9 cellular contexts compared by ENCODE assay signal in the genomic region with DNA sequence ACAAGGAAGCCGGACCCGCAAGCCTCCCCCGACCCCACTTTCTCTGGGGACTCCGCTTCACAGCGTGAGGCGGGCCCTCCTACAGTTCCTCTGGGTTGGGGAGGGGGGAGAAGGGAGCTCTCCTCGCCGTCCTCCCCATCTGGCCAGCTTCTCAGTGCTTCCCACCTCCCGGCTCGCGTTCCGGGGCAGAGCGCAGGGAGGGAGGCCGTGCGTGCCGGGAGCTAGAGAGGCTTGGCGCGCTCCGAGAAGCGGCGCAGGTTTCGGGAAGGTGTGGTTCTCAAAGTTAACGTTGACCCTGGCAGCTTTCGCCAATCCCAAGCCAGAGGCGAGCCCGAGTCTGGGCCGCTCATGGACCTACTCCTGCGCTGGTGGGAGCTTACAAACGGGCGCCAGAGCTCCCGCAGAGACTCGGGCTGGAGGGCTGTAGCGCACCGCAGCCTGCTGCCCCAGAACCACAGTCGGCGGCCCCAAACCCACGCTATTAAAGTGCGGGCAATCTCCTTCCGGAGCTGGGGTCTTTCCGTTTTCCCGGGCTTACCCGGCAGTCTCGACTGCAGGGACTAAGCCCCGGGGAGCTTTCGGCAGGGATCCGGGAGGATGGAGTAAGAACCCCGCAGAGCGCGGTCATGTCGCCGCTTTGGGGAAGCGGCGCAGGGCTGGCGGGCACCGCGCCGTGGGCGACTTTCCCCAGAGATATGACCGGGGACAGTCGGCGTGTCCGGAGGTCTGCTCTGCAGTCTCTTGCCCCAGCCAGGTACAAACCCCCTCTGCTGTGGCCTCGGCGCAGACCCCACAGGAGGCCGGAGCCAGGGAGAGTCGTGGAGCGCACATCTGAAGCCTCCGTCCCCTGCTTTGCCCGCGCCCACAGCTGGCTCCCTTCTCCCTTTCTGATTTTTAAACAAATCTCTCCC. TPM values are rescaled to one million over a fixed set of nuclear protein-coding genes. Genes with fewer than 3 reads are reported as not detected.
DNase-seq lines count a peak whose midpoint lies in the region; ATAC-seq, FAIRE-seq and TF ChIP-seq lines count a peak whose summit lies in the region.
"Had no signal": no experiment of that assay in that cellular context is flagged by ENCODE, and none has a peak within 500 bp of the region (broad histone marks: within the 10 kb centered on the region; RNA-seq: fewer than 3 reads in every experiment).

No MANE protein-coding gene starts in this region.

- H3K9me3 ChIP-seq in GM23248 (ENCODE audit: low read depth) (no peaks in the 10 kb centered on the region), small intestine (ENCODE audit: control insufficient read depth, low read depth) (no peaks in the 10 kb centered on the region)
- H3K9me3 ChIP-seq: pancreas had no signal

- H3K27ac ChIP-seq in GM23248 (peak overlapping the region; percentile 76), small intestine (ENCODE audit: low read depth in 1 of 2, low read length in 1 of 2) (peak overlapping the region; percentile 35 to 72)

- WGBS in GM23248 (ENCODE audit: low coverage in 1 of 2, low lambda C conversion rate in 2 of 2, missing lambda C conversion rate in 2 of 2), 2 experiments: 1 to 3% methylated on average over 69 to 70 of the region's 70 CpGs
- WGBS in small intestine, 3 donors: 2 to 8% (median 5%) methylated on average over 69 to 70 of the region's 70 CpGs

- FAIRE-seq in bronchial epithelial cell (lab: Jason Lieb, UNC): no peak
- FAIRE-seq in small intestine (lab: Jason Lieb, UNC): no peak
- FAIRE-seq: pancreas had no signal

- H3K4me1 Mint-ChIP-seq in activated CD8-positive, alpha-beta T cell treated with anti-CD3 and anti-CD28 coated beads, Interleukin-2, amount 10 ng/mL, durations not matched to agents 7 days and 5 days (ENCODE audit: low read depth): no peaks in the 10 kb centered on the region

- no peaks in the 10 kb centered on the region for H3K9me2 ChIP-seq in GM23248 (ENCODE audit: insufficient read depth)

- in situ Hi-C loops in GM23248 (cut with MboI): loop anchor here (25.0 kb wide), 1 partner anchor 1759 kb away; no protein-coding TSS in a partner anchor

- no peak for ATAC-seq in activated CD8-positive, alpha-beta T cell treated with anti-CD3 and anti-CD28 coated beads, Interleukin-2, amount 10 ng/mL, durations not matched to agents 7 days and 5 days

- CTCF ChIA-PET in activated CD8-positive, alpha-beta T cell treated with anti-CD3 and anti-CD28 coated beads, Interleukin-2, amount 10 ng/mL, durations not matched to agents 7 days and 5 days (lab: Charles Lee): no interaction called here

- H3K27ac Mint-ChIP-seq in activated CD8-positive, alpha-beta T cell treated with anti-CD3 and anti-CD28 coated beads, Interleukin-2, amount 10 ng/mL, durations not matched to agents 7 days and 5 days: no peak overlapping the region

- peaks cover 18% of the 10 kb centered on the region; the same call in 1 of the 2 replicates for H4K20me1 ChIP-seq in GM23248 (ENCODE audit: insufficient read depth)

- peaks cover 50% of the 10 kb centered on the region for H3F3A ChIP-seq in GM23248 (ENCODE audit: insufficient read depth)

- no peaks in the 10 kb centered on the region for H3K9me3 Mint-ChIP-seq in activated CD8-positive, alpha-beta T cell treated with anti-CD3 and anti-CD28 coated beads, Interleukin-2, amount 10 ng/mL, durations not matched to agents 7 days and 5 days (ENCODE audit: insufficient read depth)

- POLR2A ChIA-PET in activated CD8-positive, alpha-beta T cell treated with anti-CD3 and anti-CD28 coated beads, Interleukin-2, amount 10 ng/mL, durations not matched to agents 7 days and 5 days (lab: Charles Lee): no interaction called here

- no peaks in the 10 kb centered on the region for H3K36me3 Mint-ChIP-seq in activated CD8-positive, alpha-beta T cell treated with anti-CD3 and anti-CD28 coated beads, Interleukin-2, amount 10 ng/mL, durations not matched to agents 7 days and 5 days (ENCODE audit: low read depth)

- DNase-seq in GM23248: peak; percentile 56
- DNase-seq in bronchial epithelial cell (ENCODE audit: low read depth): no peak
- DNase-seq in kidney epithelial cell (ENCODE audit: low read depth): no peak
- no peak for DNase-seq in small intestine
- no peak for DNase-seq in activated CD8-positive, alpha-beta T cell treated with anti-CD3 and anti-CD28 coated beads, Interleukin-2, amount 10 ng/mL, durations not matched to agents 7 days and 5 days
- DNase-seq in T-helper 2 cell: no peak
- DNase-seq in activated CD4-positive, alpha-beta T cell treated with anti-CD3 and anti-CD28 coated beads for 4 hours: no peak
- DNase-seq in AG08395 (ENCODE audit: low spot score): no peak

- peaks cover 40% of the 10 kb centered on the region for H3K27me3 Mint-ChIP-seq in activated CD8-positive, alpha-beta T cell treated with anti-CD3 and anti-CD28 coated beads, Interleukin-2, amount 10 ng/mL, durations not matched to agents 7 days and 5 days (ENCODE audit: low read depth)

- peak overlapping the region; percentile 92 for H3K9ac ChIP-seq in GM23248

- H3K79me2 ChIP-seq in GM23248 (ENCODE audit: insufficient read depth): peaks cover 71% of the 10 kb centered on the region

- H3K4me2 ChIP-seq in GM23248 (ENCODE audit: unreplicated experiment): peak overlapping the region; percentile 90

- H3K27me3 ChIP-seq in GM23248 (replicated peaks; ENCODE audit: insufficient read depth): no peaks in the 10 kb centered on the region
- H3K27me3 ChIP-seq in bronchial epithelial cell (ENCODE audit: control insufficient read depth, insufficient read depth, low read length): no peaks in the 10 kb centered on the region
- peaks cover 35% of the 10 kb centered on the region for H3K27me3 ChIP-seq in kidney epithelial cell (ENCODE audit: control insufficient read depth, insufficient read depth, low read length)
- H3K27me3 ChIP-seq in small intestine (ENCODE audit: control insufficient read depth in 2 of 2, insufficient read depth in 2 of 2, low read length in 2 of 2): peaks cover 10% of the 10 kb centered on the region in 2 donors

- H2AFZ ChIP-seq in GM23248: peak overlapping the region; percentile 59

- no peak for TF ChIP-seq CTCF in bronchial epithelial cell (IDR thresholded peaks at IDR 0.05; ENCODE audit: insufficient read depth, low read length, severe bottlenecking)
- TF ChIP-seq CTCF in kidney epithelial cell (IDR thresholded peaks at IDR 0.05; ENCODE audit: insufficient read depth, low read length, poor library complexity, severe bottlenecking): no peak

- H3K4me3 Mint-ChIP-seq in activated CD8-positive, alpha-beta T cell treated with anti-CD3 and anti-CD28 coated beads, Interleukin-2, amount 10 ng/mL, durations not matched to agents 7 days and 5 days: no peak overlapping the region

- H3K4me3 ChIP-seq in GM23248: peak overlapping the region; percentile 98
- H3K4me3 ChIP-seq in bronchial epithelial cell (ENCODE audit: low read depth, low read length): peak overlapping the region; percentile 67
- H3K4me3 ChIP-seq in kidney epithelial cell (ENCODE audit: low read depth, low read length): peak overlapping the region; percentile 68
- H3K4me3 ChIP-seq in small intestine (ENCODE audit: low read depth in 1 of 2, low read length in 2 of 2): peak overlapping the region; percentile 12 to 30

- H3K36me3 ChIP-seq in GM23248 (ENCODE audit: low read depth) (peaks cover 17% of the 10 kb centered on the region; the same call in 1 of the 2 replicates), bronchial epithelial cell (ENCODE audit: control insufficient read depth, insufficient read depth, low read length) (no peaks in the 10 kb centered on the region), kidney epithelial cell (ENCODE audit: control insufficient read depth, insufficient read depth, low read length) (no peaks in the 10 kb centered on the region), small intestine (ENCODE audit: control insufficient read depth in 2 of 2, insufficient read depth in 2 of 2, low read length in 2 of 2) (no peaks in the 10 kb centered on the region)
- H3K36me3 ChIP-seq: pancreas had no signal

- peaks cover 56% of the 10 kb centered on the region for H3K4me1 ChIP-seq in GM23248 (ENCODE audit: insufficient read depth)
- no peaks in the 10 kb centered on the region for H3K4me1 ChIP-seq in small intestine (ENCODE audit: control insufficient read depth in 2 of 2, insufficient read depth in 1 of 2, low read depth in 1 of 2, low read length in 1 of 2)
- H3K4me1 ChIP-seq: pancreas had no signal

RNA-seq across cellular contexts. Expression of gene CDH11, which starts 0.8 kb away (rescaled TPM):
- 525 and 931 TPM in 2 replicates for total RNA-seq in GM23248 (2014; rRNA removed; shearing (Covaris generic))
- polyA plus RNA-seq in GM23248 (2016; fragmentation: Nextera tagmentation; extraction: Ambion mirVana): 263 and 264 TPM in 2 replicates
- 23.8 and 82.1 TPM in 2 replicates for total RNA-seq in bronchial epithelial cell
- total RNA-seq in kidney epithelial cell: 114 and 135 TPM in 2 replicates
- polyA plus RNA-seq in small intestine: 1 to 10 TPM in 2 of 3 donors, under 1 TPM in 1; 0.22 to 2.2 (median 1.1) TPM
- not detected for total RNA-seq in activated CD8-positive, alpha-beta T cell treated with anti-CD3 and anti-CD28 coated beads, Interleukin-2, amount 10 ng/mL, durations not matched to agents 7 days and 5 days

Comparison
In these comparisons a context has a peak if more than half of its experiments do, and no peak if none do; other contexts are left out.
1. H3K4me3 ChIP-seq: peak in every context shown above with its lines; median percentile 98 in GM23248; 68 in kidney epithelial cell; 67 in bronchial epithelial cell; 21 in small intestine.
2. RNA of gene CDH11, which starts 0.8 kb away (total RNA-seq): 525 to 931 TPM in GM23248, 114 to 135 TPM in kidney epithelial cell and 23.8 to 82.1 TPM in bronchial epithelial cell; not detected in activated CD8-positive, alpha-beta T cell treated with anti-CD3 and anti-CD28 coated beads, Interleukin-2, amount 10 ng/mL, durations not matched to agents 7 days and 5 days; every median in the first group is over 10 times any median in the second.